Comparison of ENCODE assay signal across 8 cellular contexts in the genomic region with DNA sequence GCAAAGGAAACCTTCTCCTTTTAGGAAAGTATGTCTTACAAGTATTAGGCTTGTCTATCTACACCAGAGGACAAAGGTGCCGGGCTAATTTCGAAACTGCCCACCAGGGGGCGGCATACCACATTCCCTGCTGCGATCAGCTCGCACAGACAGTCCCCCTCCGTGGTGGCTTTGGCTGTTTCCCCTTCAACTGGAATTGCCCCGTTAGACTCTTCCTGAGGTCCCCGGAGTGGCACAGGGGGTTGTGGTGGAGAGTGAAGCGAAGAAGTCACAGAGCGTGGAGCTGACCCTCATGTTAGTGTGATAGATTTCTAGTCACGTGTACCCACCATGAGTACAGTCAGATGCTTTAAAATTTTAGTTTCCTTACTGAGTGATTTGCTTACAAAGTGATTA. TPM values are rescaled to one million over a fixed set of nuclear protein-coding genes. Genes with fewer than 3 reads are reported as not detected.
DNase-seq lines count a peak whose midpoint lies in the region; ATAC-seq and TF ChIP-seq lines count a peak whose summit lies in the region.

No MANE protein-coding gene starts in this region.

- WGBS in right cardiac atrium = under 1% methylated on average over 11 of the region's 11 CpGs

- intact Hi-C loops in right cardiac atrium (cut with DNase I) (loop anchor here in 1 of 4 donors (10.0 kb wide), 1 partner anchor 66 kb away; no protein-coding TSS in a partner anchor), vagina (cut with DNase I) (no loop called here)

- TF ChIP-seq CTCF in GM12875 (IDR thresholded peaks at IDR 0.05; ENCODE audit: borderline replicate concordance, insufficient read depth, low read depth, low read length) = peak; percentile 84
- TF ChIP-seq CTCF in vagina (IDR thresholded peaks at IDR 0.05) = peak; percentile 55 to 95 (median 81)

- no peaks in the 10 kb centered on the region for H3K4me1 ChIP-seq in right cardiac atrium (ENCODE audit: control insufficient read depth, insufficient read depth, low read length)
- H3K4me1 ChIP-seq in vagina = peaks cover 6% of the 10 kb centered on the region

- H3K27ac Mint-ChIP-seq in T-cell = peak overlapping the region; percentile 91 to 92

- peaks cover 6 to 10% of the 10 kb centered on the region in 2 donors for H3K27me3 Mint-ChIP-seq in T-cell

- POLR2A ChIA-PET in T-cell (lab: Charles Lee) = interaction anchor here in 1 of 2 donors (1.4 kb wide), 1 partner anchor 21 kb away, joined by 4 read pairs; no protein-coding TSS in a partner anchor

- ATAC-seq in HG02678 (IDR thresholded peaks at IDR 0.05; ENCODE audit: unreplicated experiment) = peak; percentile 59
- ATAC-seq in T-cell (replicated peaks in 1 of 4) = peak; percentile 81 to 88 (median 82)
- ATAC-seq in right cardiac atrium = peak; percentile 94 to 95

- no peaks in the 10 kb centered on the region for H3K36me3 Mint-ChIP-seq in T-cell

- DNase-seq in NCI-H1105 (lab: John Stamatoyannopoulos, UW) = peak; percentile 44
- peak; percentile 60 to 90 (median 83) for DNase-seq in T-cell
- peak; percentile 49 for DNase-seq in amniotic epithelial cell (ENCODE audit: low read depth)
- peak; percentile 82 to 94 (median 93) for DNase-seq in right cardiac atrium
- peak; percentile 80 for DNase-seq in putamen (ENCODE audit: low spot score)
- no peak for DNase-seq in vagina (ENCODE audit: extremely low spot score in 2 of 2)

- H3K9me3 ChIP-seq in right cardiac atrium (ENCODE audit: control insufficient read depth, low read length) (no peaks in the 10 kb centered on the region), vagina (no peaks in the 10 kb centered on the region)

- H3K27ac ChIP-seq in right cardiac atrium (ENCODE audit: low read length) = no peak overlapping the region
- H3K27ac ChIP-seq in vagina = peak overlapping the region; percentile 10

- TF ChIP-seq POLR2A in vagina (IDR thresholded peaks at IDR 0.05) = no peak

- H3K9me3 Mint-ChIP-seq in T-cell = no peaks in the 10 kb centered on the region

- no peaks in the 10 kb centered on the region for H3K27me3 ChIP-seq in right cardiac atrium (ENCODE audit: control insufficient read depth, insufficient read depth)
- no peaks in the 10 kb centered on the region for H3K27me3 ChIP-seq in vagina

- H3K4me3 ChIP-seq in GM12875 (ENCODE audit: low read depth, low read length) (peak overlapping the region; percentile 39), right cardiac atrium (ENCODE audit: low read length) (peak overlapping the region; percentile 51), vagina (peak overlapping the region; percentile 31 to 33)

- CTCF ChIA-PET in T-cell (lab: Charles Lee) = interaction anchor here (0.7 to 4.8 kb wide), 31 partner anchors 9 to 428 kb away, joined by 3 to 79 read pairs (median 8); partner anchors contain the start of genes PTTG1 (in 2 of the 2) and SLU7 (in 2 of the 2)

- H3K4me3 Mint-ChIP-seq in T-cell = peak overlapping the region; percentile 82 to 89 (median 89)

- H3K4me1 Mint-ChIP-seq in T-cell = peaks cover 7 to 20% (median 14%) of the 10 kb centered on the region in 3 donors

- H3K36me3 ChIP-seq in vagina = no peaks in the 10 kb centered on the region

RNA-seq across cellular contexts. Expression of gene PTTG1, which starts 17.5 kb away (rescaled TPM):
- total RNA-seq in T-cell = 10 to 100 TPM in 2 of 5 donors, 1 to 10 TPM in 3; 6.6 to 16.5 (median 8.8) TPM
- total RNA-seq in right cardiac atrium = 1 to 10 TPM; 1.5 to 3.9 (median 2.5) TPM
- 2.9 TPM for polyA plus RNA-seq in right cardiac atrium
- total RNA-seq in vagina = 89.1 TPM

RNA-seq across cellular contexts. Expression of gene SLU7, which starts 20.3 kb away (rescaled TPM):
- total RNA-seq in T-cell = 10 to 100 TPM; 64.9 to 76.8 (median 75.2) TPM
- 10 to 100 TPM; 43.6 to 57.6 (median 46.4) TPM for total RNA-seq in right cardiac atrium
- polyA plus RNA-seq in right cardiac atrium = 25.8 TPM
- 24.3 TPM for total RNA-seq in vagina

RNA-seq across cellular contexts. Expression of gene FAM200C, which starts 39.3 kb away (rescaled TPM):
- total RNA-seq in T-cell (under 1 TPM in 4 of 5 donors, not detected in 1; 0.12 to 0.76 (median 0.58) TPM), right cardiac atrium (1 to 10 TPM; 3.3 to 6.0 (median 4.5) TPM), vagina (2.5 TPM)
- polyA plus RNA-seq in right cardiac atrium = 3.4 TPM

Comparison
In these comparisons a context has a peak if more than half of its experiments do, and no peak if none do; other contexts are left out.
1. DNase-seq: peak in NCI-H1105 (single experiment), T-cell (34 of 34), amniotic epithelial cell (single experiment), right cardiac atrium (3 of 3) and putamen (single experiment); none in vagina (0 of 2).
2. Peak in every context shown above with its lines, with median percentiles within 50 percentile points of each other: H3K4me3 ChIP-seq and ATAC-seq.